In the genomic region with DNA sequence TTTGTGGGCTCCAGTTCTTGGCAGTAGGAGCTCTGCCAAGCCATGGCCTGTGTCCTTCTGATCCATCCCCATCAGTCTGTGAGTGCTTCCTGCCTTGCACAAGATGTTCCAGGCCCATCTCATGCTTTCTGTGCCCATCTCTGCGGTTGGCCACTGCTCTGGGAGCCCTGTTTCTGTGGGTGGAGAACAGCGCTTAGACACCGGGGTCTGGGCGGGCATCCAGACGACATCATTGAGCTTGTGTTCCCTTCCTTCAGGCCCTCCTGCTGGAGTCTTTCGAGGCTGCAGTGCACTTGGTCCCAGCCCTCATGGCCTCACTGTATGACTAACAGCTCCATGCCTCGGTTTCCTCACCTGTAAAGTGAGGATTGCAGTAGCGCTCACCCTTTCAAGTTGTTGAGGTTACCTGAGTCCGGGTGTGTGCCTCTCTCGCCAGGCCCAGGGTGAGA, we compare ENCODE assay signal across 1 cellular context.
TF ChIP-seq lines count a peak whose summit lies in the region.

No MANE protein-coding gene starts in this region.

TF ChIP-seq in HepG2, 621 proteins besides CTCF, POLR2A, EP300 and RAD21:
- no peak for TF ChIP-seq ZNF598 (CRISPR knock-in tag; IDR thresholded peaks at IDR 0.05; ENCODE audit: borderline replicate concordance)
- no peak for TF ChIP-seq KDM5A (IDR thresholded peaks at IDR 0.05; ENCODE audit: borderline replicate concordance, low read length)
- TF ChIP-seq ZSCAN20 (CRISPR knock-in tag; IDR thresholded peaks at IDR 0.05; ENCODE audit: borderline replicate concordance): no peak
- no peak for TF ChIP-seq MTA3 (CRISPR knock-in tag; IDR thresholded peaks at IDR 0.05)
- TF ChIP-seq, protein P1, sequence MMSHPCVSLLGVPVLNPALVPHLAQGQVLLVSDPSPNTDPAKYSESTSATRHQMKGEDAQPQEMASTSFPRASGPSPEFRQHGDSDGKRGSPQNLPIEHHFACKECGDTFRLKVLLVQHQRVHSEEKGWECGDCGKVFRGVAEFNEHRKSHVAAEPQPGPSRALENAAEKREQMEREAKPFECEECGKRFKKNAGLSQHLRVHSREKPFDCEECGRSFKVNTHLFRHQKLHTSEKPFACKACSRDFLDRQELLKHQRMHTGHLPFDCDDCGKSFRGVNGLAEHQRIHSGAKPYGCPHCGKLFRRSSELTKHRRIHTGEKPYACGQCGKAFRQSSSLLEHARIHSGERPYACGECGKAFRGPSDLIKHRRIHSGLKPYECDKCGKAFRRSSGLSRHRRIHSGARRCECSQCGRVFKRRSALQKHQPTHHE (CRISPR knock-in tag; IDR thresholded peaks at IDR 0.05; ENCODE audit: borderline replicate concordance): no peak
- TF ChIP-seq ZBTB25 (CRISPR knock-in tag; IDR thresholded peaks at IDR 0.05): no peak
